16 cellular contexts compared by ENCODE assay signal in the genomic region with DNA sequence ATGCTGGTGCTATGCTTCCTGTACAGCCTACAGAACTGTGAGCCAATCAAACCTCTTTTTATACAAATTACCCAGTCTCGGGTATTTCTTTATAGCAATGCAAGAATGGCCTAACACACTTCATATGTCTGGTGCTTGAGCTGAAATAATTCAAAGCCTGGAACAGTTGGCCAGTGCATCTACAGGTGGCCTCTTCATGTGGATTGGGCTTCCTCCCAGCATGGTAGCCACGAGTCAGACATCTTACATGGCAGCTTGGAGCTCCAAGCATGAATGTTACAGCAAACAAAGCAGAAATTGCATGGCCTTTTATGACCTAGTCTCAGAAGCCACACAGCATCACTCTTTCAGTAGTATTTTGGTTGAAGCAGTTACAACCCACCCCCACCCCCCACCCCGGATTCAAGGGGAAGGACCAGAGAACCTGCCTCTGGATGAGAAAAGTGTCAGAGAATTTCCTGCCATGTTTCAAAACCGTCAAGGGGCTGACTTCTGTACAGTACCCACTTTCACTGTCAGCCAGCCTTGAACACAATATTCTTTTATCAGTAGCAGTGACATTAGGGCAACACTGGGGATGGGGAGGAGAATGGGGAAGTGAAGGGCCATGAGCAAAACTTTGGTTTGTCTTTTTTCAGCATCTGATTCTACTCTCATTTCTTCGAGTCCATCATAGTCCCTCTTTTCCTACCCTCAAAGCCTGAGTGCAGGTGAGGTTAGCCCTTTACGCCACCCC.
"Had no signal": no experiment of that assay in that cellular context is flagged by ENCODE, and none has a peak within 500 bp of the region (broad histone marks: within the 10 kb centered on the region; RNA-seq: fewer than 3 reads in every experiment).

No MANE protein-coding gene starts in this region.

- H3K36me3 ChIP-seq: ascending aorta, heart left ventricle, pancreas, right lobe of liver, thoracic aorta, upper lobe of left lung had no signal

- ATAC-seq: left ventricle myocardium superior; mucosa of descending colon; pancreas; right lobe of liver; stimulated activated memory B cell treated with anti-CD40 and anti-IgM and Interleukin-4, amounts not matched to agents 10 μg/mL and 1 μg/mL and 100 μg/mL, for 72 hours had no signal

- H3K27ac ChIP-seq: pancreas, right lobe of liver, upper lobe of left lung had no signal

- H3K27me3 ChIP-seq: ascending aorta, upper lobe of left lung had no signal

- H3K4me3 ChIP-seq: ascending aorta, heart left ventricle, mucosa of descending colon, pancreas, right lobe of liver, smooth muscle cell, thoracic aorta, upper lobe of left lung had no signal

- DNase-seq: activated CD4-positive, alpha-beta T cell treated with anti-CD3 and anti-CD28 coated beads, Interleukin-2, amount 50 U/mL, for 4 hours; activated gamma-delta T cell; cortex of kidney; heart left ventricle; left ventricle myocardium superior; mucosa of descending colon; naive B cell; right lobe of liver; stimulated activated CD4-positive, alpha-beta T cell treated with anti-CD3 and anti-CD28 coated beads, Interleukin-4, amount 100 ng/mL, for 24 hours; T1000; upper lobe of left lung had no signal
